Comparison of ENCODE assay signal across 27 cellular contexts in genomic region chr4:26183017-26183416, GRCh38.
DNase-seq lines count a peak whose midpoint lies in the region; ATAC-seq and TF ChIP-seq lines count a peak whose summit lies in the region.
"Had no signal": no experiment of that assay in that cellular context is flagged by ENCODE, and none has a peak within 500 bp of the region (broad histone marks: within the 10 kb centered on the region; RNA-seq: fewer than 3 reads in every experiment).

No MANE protein-coding gene starts in this region.

- no peaks in the 10 kb centered on the region for H3K36me3 ChIP-seq in fibroblast of lung (ENCODE audit: control insufficient read depth, insufficient read depth, low read length)
- H3K36me3 ChIP-seq: BE2C, right atrium auricular region, transverse colon had no signal

- H3K27ac Mint-ChIP-seq in activated T-cell treated with anti-CD3 and anti-CD28 coated beads, Interleukin-2, amount 50 U/mL, for 72 hours = peak overlapping the region; percentile 57
- H3K27ac Mint-ChIP-seq in stimulated activated effector memory CD8-positive, alpha-beta T cell treated with anti-CD3 and anti-CD28 coated beads, Interleukin-12 subunit alpha, Interleukin-12 subunit beta, amount 100 ng/mL, for 72 hours = peak overlapping the region; percentile 14
- H3K27ac Mint-ChIP-seq: activated B cell treated with CpG ODN at 0.5 μM for 24 hours, memory B cell had no signal

- H3K4me3 ChIP-seq in fibroblast of lung (replicated peaks in 1 of 4; ENCODE audit: control extremely low read depth in 1 of 4, insufficient read depth in 1 of 4, low read depth in 3 of 4, low read length in 4 of 4) = no peak overlapping the region
- H3K4me3 ChIP-seq: right atrium auricular region, SK-N-MC, transverse colon had no signal

- no peaks in the 10 kb centered on the region for H3K27me3 ChIP-seq in fibroblast of lung (ENCODE audit: control insufficient read depth, insufficient read depth, low read length)
- H3K27me3 ChIP-seq: BE2C, right atrium auricular region, transverse colon had no signal

- no peak overlapping the region for H3K4me2 ChIP-seq in fibroblast of lung (ENCODE audit: extremely low read depth, insufficient read depth, low read length)

- H3K9me3 ChIP-seq in fibroblast of lung (ENCODE audit: control insufficient read depth, insufficient read depth, low read depth, low read length) = no peaks in the 10 kb centered on the region
- H3K9me3 ChIP-seq: BE2C, right atrium auricular region, transverse colon had no signal

- H3K4me1 ChIP-seq in fibroblast of lung (ENCODE audit: control insufficient read depth, extremely low read depth, insufficient read depth, low read length) = peaks cover 5% of the 10 kb centered on the region
- H3K4me1 ChIP-seq: BE2C, right atrium auricular region, transverse colon had no signal

- no peaks in the 10 kb centered on the region for H3K79me2 ChIP-seq in fibroblast of lung (ENCODE audit: control insufficient read depth, insufficient read depth, low read length)

- ATAC-seq in activated T-cell treated with anti-CD3 and anti-CD28 coated beads, Interleukin-2, amount 50 U/mL, for 72 hours (replicated peaks in 1 of 2) = no peak
- peak; percentile 53; the same call in 2 of the 3 replicates for ATAC-seq in SK-N-SH treated with all-trans-retinoic acid at 6 μM for 48 hours
- no peak for ATAC-seq in stimulated activated effector memory CD8-positive, alpha-beta T cell treated with anti-CD3 and anti-CD28 coated beads, Interleukin-12 subunit alpha, Interleukin-12 subunit beta, amount 100 ng/mL, for 72 hours
- no peak for ATAC-seq in GM21737 (IDR thresholded peaks at IDR 0.05; ENCODE audit: unreplicated experiment)
- ATAC-seq: stimulated activated naive CD8-positive, alpha-beta T cell treated with anti-CD3 and anti-CD28 coated beads, Interleukin-15, amount 100 ng/mL, for 72 hours had no signal

- H3K4me1 Mint-ChIP-seq in activated T-cell treated with anti-CD3 and anti-CD28 coated beads, Interleukin-2, amount 50 U/mL, for 72 hours (ENCODE audit: low read depth) = peaks cover 12% of the 10 kb centered on the region
- peaks cover 22% of the 10 kb centered on the region for H3K4me1 Mint-ChIP-seq in stimulated activated effector memory CD8-positive, alpha-beta T cell treated with anti-CD3 and anti-CD28 coated beads, Interleukin-12 subunit alpha, Interleukin-12 subunit beta, amount 100 ng/mL, for 72 hours
- H3K4me1 Mint-ChIP-seq: activated B cell treated with CpG ODN at 0.5 μM for 24 hours had no signal

- no peak overlapping the region for H3K9ac ChIP-seq in fibroblast of lung (ENCODE audit: insufficient read depth, low read length)

- TF ChIP-seq CTCF in fibroblast of lung (conservative IDR thresholded peaks at IDR 0.05 in 1 of 2, IDR thresholded peaks at IDR 0.05 in 1 of 2; ENCODE audit: low read depth in 1 of 2, low read length in 2 of 2) = no peak

- peaks cover 0 to 3% of the 10 kb centered on the region in 2 donors for H3K36me3 Mint-ChIP-seq in activated T-cell treated with anti-CD3 and anti-CD28 coated beads, Interleukin-2, amount 50 U/mL, for 72 hours (ENCODE audit: insufficient read depth in 2 of 2)
- H3K36me3 Mint-ChIP-seq in stimulated activated effector memory CD8-positive, alpha-beta T cell treated with anti-CD3 and anti-CD28 coated beads, Interleukin-12 subunit alpha, Interleukin-12 subunit beta, amount 100 ng/mL, for 72 hours = no peaks in the 10 kb centered on the region
- H3K36me3 Mint-ChIP-seq: memory B cell had no signal

- H3K9me3 Mint-ChIP-seq in activated T-cell treated with anti-CD3 and anti-CD28 coated beads, Interleukin-2, amount 50 U/mL, for 72 hours = peaks cover 0 to 2% of the 10 kb centered on the region in 2 donors
- H3K9me3 Mint-ChIP-seq in stimulated activated effector memory CD8-positive, alpha-beta T cell treated with anti-CD3 and anti-CD28 coated beads, Interleukin-12 subunit alpha, Interleukin-12 subunit beta, amount 100 ng/mL, for 72 hours = no peaks in the 10 kb centered on the region
- H3K9me3 Mint-ChIP-seq: activated B cell treated with CpG ODN at 0.5 μM for 24 hours, memory B cell had no signal

- no peaks in the 10 kb centered on the region for H4K20me1 ChIP-seq in fibroblast of lung (ENCODE audit: control insufficient read depth, extremely low read depth, insufficient read depth, low read length)

- H3K27me3 Mint-ChIP-seq in activated T-cell treated with anti-CD3 and anti-CD28 coated beads, Interleukin-2, amount 50 U/mL, for 72 hours (ENCODE audit: low read depth) = peaks cover 12% of the 10 kb centered on the region
- H3K27me3 Mint-ChIP-seq: activated B cell treated with CpG ODN at 0.5 μM for 24 hours, memory B cell had no signal

- no peak for TF ChIP-seq POLR2A in erythroblast (IDR thresholded peaks at IDR 0.05; ENCODE audit: low read length)

- H3K4me3 Mint-ChIP-seq in activated T-cell treated with anti-CD3 and anti-CD28 coated beads, Interleukin-2, amount 50 U/mL, for 72 hours = no peak overlapping the region
- H3K4me3 Mint-ChIP-seq in stimulated activated effector memory CD8-positive, alpha-beta T cell treated with anti-CD3 and anti-CD28 coated beads, Interleukin-12 subunit alpha, Interleukin-12 subunit beta, amount 100 ng/mL, for 72 hours = no peak overlapping the region
- H3K4me3 Mint-ChIP-seq: activated B cell treated with CpG ODN at 0.5 μM for 24 hours; memory B cell; stimulated activated naive CD8-positive, alpha-beta T cell treated with anti-CD3 and anti-CD28 coated beads, Interleukin-15, amount 100 ng/mL, for 72 hours had no signal

- DNase-seq in activated T-cell treated with anti-CD3 and anti-CD28 coated beads, Interleukin-2, amount 50 U/mL, for 72 hours = no peak
- no peak for DNase-seq in activated T-cell treated with anti-CD3 and anti-CD28 coated beads, Interleukin-2, amount 50 U/mL, for 1 hour
- DNase-seq in fibroblast of lung (ENCODE audit: low read depth in 2 of 2) (peak; percentile 57 to 67), erythroblast (lab: John Stamatoyannopoulos, UW) (no peak), nucleus accumbens (lab: John Stamatoyannopoulos, UW) (no peak)
- DNase-seq in stimulated activated effector memory CD8-positive, alpha-beta T cell treated with anti-CD3 and anti-CD28 coated beads, Interleukin-12 subunit alpha, Interleukin-12 subunit beta, amount 100 ng/mL, for 72 hours (ENCODE audit: low spot score in 2 of 2) = no peak
- DNase-seq: activated B cell treated with CpG ODN at 0.5 μM for 24 hours; activated CD4-positive, alpha-beta T cell treated with anti-CD3 and anti-CD28 coated beads, Interleukin-2, amount 50 U/mL, for 48 hours; activated naive CD4-positive, alpha-beta T cell; amniotic stem cell; BE2C; caudate nucleus; DMS79 treated with DMSO at 0.1 percent for 48 hours; glutamatergic neuron; NCI-H1417; NCI-H446 treated with DMSO at 0.1 percent for 48 hours; stimulated activated CD4-positive, alpha-beta T cell treated with anti-CD3 and anti-CD28 coated beads, Interleukin-12 subunit alpha, Interleukin-12 subunit beta, amount 100 ng/mL, for 4 hours; stimulated activated CD4-positive, alpha-beta T cell treated with anti-CD3 and anti-CD28 coated beads, Interleukin-4, amount 100 ng/mL, for 4 hours; stimulated activated naive CD8-positive, alpha-beta T cell treated with anti-CD3 and anti-CD28 coated beads, Interleukin-15, amount 100 ng/mL, for 72 hours; T-helper 9 cell; transverse colon had no signal

- no peak overlapping the region for H2AFZ ChIP-seq in fibroblast of lung (ENCODE audit: low read length)

- H3K27ac ChIP-seq in fibroblast of lung (ENCODE audit: insufficient read depth, low read length) = peak overlapping the region; percentile 34
- H3K27ac ChIP-seq: 22Rv1, right atrium auricular region, SK-N-MC, transverse colon had no signal

TF ChIP-seq in SK-N-SH treated with all-trans-retinoic acid at 6 μM for 48 hours, 23 proteins besides CTCF, POLR2A, EP300 and RAD21:
- TF ChIP-seq OSR1 (CRISPR knock-in tag; IDR thresholded peaks at IDR 0.05) = no peak
- TF ChIP-seq ZNF8 (CRISPR knock-in tag; IDR thresholded peaks at IDR 0.05) = no peak
TF ChIP-seq in SK-N-SH treated with all-trans-retinoic acid at 6 μM for 48 hours: peak in this region for 0.

Comparison
In these comparisons a context has a peak if more than half of its experiments do, and no peak if none do; other contexts are left out.
1. DNase-seq: peak in fibroblast of lung (2 of 2); none in activated T-cell treated with anti-CD3 and anti-CD28 coated beads, Interleukin-2, amount 50 U/mL, for 72 hours (0 of 2), activated T-cell treated with anti-CD3 and anti-CD28 coated beads, Interleukin-2, amount 50 U/mL, for 1 hour (single experiment), stimulated activated effector memory CD8-positive, alpha-beta T cell treated with anti-CD3 and anti-CD28 coated beads, Interleukin-12 subunit alpha, Interleukin-12 subunit beta, amount 100 ng/mL, for 72 hours (0 of 2), erythroblast (0 of 2) and nucleus accumbens (0 of 56).